ENCODE assay signal across 8 cellular contexts in genomic region chr2:185817991-185818390, GRCh38.
"Had no signal": no experiment of that assay in that cellular context is flagged by ENCODE, and none has a peak within 500 bp of the region (broad histone marks: within the 10 kb centered on the region; RNA-seq: fewer than 3 reads in every experiment).

No MANE protein-coding gene starts in this region.

- DNase-seq: GDM1, GF-D8 had no signal

- ATAC-seq: GM12878 had no signal

- H3K4me3 ChIP-seq: GM12878 had no signal

- FAIRE-seq: G401.6, GM12878, GM12891, GM12892, GM18507, GM19239 had no signal
